1 cellular context compared by ENCODE assay signal in the genomic region with DNA sequence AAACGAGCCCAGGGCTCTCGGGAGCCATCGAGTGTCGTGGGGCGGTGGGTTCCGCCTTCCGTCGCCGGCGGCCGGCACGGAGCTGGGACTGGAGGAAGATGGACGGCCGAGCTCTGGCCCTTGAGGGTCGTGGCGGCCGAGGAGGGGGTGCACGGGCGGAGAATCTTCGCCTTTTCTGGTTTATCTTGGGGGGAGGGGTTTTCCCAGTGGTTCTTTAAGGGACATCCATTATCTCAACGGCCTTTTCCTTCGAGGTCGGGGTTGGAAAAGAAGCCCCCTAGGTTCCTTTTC.
TF ChIP-seq lines count a peak whose summit lies in the region.

No MANE protein-coding gene starts in this region.

TF ChIP-seq in GM12878, 131 proteins besides CTCF, POLR2A, EP300 and RAD21 (continued from another document):
- TF ChIP-seq, protein P1, sequence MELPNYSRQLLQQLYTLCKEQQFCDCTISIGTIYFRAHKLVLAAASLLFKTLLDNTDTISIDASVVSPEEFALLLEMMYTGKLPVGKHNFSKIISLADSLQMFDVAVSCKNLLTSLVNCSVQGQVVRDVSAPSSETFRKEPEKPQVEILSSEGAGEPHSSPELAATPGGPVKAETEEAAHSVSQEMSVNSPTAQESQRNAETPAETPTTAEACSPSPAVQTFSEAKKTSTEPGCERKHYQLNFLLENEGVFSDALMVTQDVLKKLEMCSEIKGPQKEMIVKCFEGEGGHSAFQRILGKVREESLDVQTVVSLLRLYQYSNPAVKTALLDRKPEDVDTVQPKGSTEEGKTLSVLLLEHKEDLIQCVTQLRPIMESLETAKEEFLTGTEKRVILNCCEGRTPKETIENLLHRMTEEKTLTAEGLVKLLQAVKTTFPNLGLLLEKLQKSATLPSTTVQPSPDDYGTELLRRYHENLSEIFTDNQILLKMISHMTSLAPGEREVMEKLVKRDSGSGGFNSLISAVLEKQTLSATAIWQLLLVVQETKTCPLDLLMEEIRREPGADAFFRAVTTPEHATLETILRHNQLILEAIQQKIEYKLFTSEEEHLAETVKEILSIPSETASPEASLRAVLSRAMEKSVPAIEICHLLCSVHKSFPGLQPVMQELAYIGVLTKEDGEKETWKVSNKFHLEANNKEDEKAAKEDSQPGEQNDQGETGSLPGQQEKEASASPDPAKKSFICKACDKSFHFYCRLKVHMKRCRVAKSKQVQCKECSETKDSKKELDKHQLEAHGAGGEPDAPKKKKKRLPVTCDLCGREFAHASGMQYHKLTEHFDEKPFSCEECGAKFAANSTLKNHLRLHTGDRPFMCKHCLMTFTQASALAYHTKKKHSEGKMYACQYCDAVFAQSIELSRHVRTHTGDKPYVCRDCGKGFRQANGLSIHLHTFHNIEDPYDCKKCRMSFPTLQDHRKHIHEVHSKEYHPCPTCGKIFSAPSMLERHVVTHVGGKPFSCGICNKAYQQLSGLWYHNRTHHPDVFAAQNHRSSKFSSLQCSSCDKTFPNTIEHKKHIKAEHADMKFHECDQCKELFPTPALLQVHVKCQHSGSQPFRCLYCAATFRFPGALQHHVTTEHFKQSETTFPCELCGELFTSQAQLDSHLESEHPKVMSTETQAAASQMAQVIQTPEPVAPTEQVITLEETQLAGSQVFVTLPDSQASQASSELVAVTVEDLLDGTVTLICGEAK (IDR thresholded peaks at IDR 0.05; ENCODE audit: borderline replicate concordance) = no peak
TF ChIP-seq in GM12878: peak in this region for 1.
